ENCODE assay signal across 7 cellular contexts in genomic region chrX:54439967-54440871, GRCh38. TPM values are rescaled to one million over a fixed set of nuclear protein-coding genes. Genes with fewer than 3 reads are reported as not detected.
DNase-seq lines count a peak whose midpoint lies in the region; ATAC-seq and TF ChIP-seq lines count a peak whose summit lies in the region.

TSR2 (plus strand) TSS chrX:54440404; CDS start chrX:54440422, 18 bp downstream.

- ATAC-seq in GM18517 (IDR thresholded peaks at IDR 0.05; ENCODE audit: unreplicated experiment): peak; percentile 92
- peak; percentile 96 for ATAC-seq in HG03025 (IDR thresholded peaks at IDR 0.05; ENCODE audit: low FRiP score, unreplicated experiment)
- peak; percentile 99 for ATAC-seq in sciatic nerve

- intact Hi-C loops in sciatic nerve (cut with DNase I): no loop called here

- DNase-seq in NCI-H2029 (lab: John Stamatoyannopoulos, UW) (peak; percentile 64), T-helper 9 cell (peak; percentile 62), astrocyte of the spinal cord (ENCODE audit: low read depth, low spot score) (peak; percentile 86), hypothalamus (lab: John Stamatoyannopoulos, UW) (peak; percentile 2 to 85 (median 55)), sciatic nerve (ENCODE audit: low spot score) (peak; percentile 83)

- in situ Hi-C loops in astrocyte of the spinal cord (cut with HindIII; ENCODE audit: low sequenced_read_pairs): no loop called here

- peak within 1 kb of the TSS; percentile 84 for H3K4me3 ChIP-seq in astrocyte of the spinal cord (ENCODE audit: low read depth, low read length)

- peak; percentile 15 for TF ChIP-seq CTCF in astrocyte of the spinal cord (IDR thresholded peaks at IDR 0.05; ENCODE audit: low read depth, low read length)

RNA-seq across cellular contexts. Expression of gene TSR2, which starts in this region (rescaled TPM):
- total RNA-seq in sciatic nerve: 39.3 TPM

Comparison
In these comparisons a context has a peak if more than half of its experiments do, and no peak if none do; other contexts are left out.
1. Peak in every context shown above with its lines: DNase-seq, ATAC-seq and H3K4me3 ChIP-seq.